ENCODE assay signal across 6 cellular contexts in genomic region chr5:22470408-22470807, GRCh38.
"Had no signal": no experiment of that assay in that cellular context is flagged by ENCODE, and none has a peak within 500 bp of the region (broad histone marks: within the 10 kb centered on the region; RNA-seq: fewer than 3 reads in every experiment).

No MANE protein-coding gene starts in this region.

- H3K4me3 ChIP-seq: GM23338, K562 had no signal

- H2AFZ ChIP-seq: GM23338 had no signal

- DNase-seq: H9, HCEC 1CT, IMR-90, KG1 had no signal

- ATAC-seq: GM23338, K562 had no signal

- H3K4me2 ChIP-seq: GM23338 had no signal
